21 cellular contexts compared by ENCODE assay signal in genomic region chr6:75752365-75752764, GRCh38. TPM values are rescaled to one million over a fixed set of nuclear protein-coding genes. Genes with fewer than 3 reads are reported as not detected.
DNase-seq lines count a peak whose midpoint lies in the region; ATAC-seq and TF ChIP-seq lines count a peak whose summit lies in the region.
"Had no signal": no experiment of that assay in that cellular context is flagged by ENCODE, and none has a peak within 500 bp of the region (broad histone marks: within the 10 kb centered on the region; RNA-seq: fewer than 3 reads in every experiment).

No MANE protein-coding gene starts in this region.

- H2BK15ac ChIP-seq in IMR-90 (ENCODE audit: low read depth, low read length): no peak overlapping the region; the same call in 2 of the 3 replicates

- H3K4me3 ChIP-seq in IMR-90 (ENCODE audit: insufficient read depth, low read depth, low read length): no peak overlapping the region
- H3K4me3 ChIP-seq: SJSA1 had no signal

- no peak overlapping the region for H3K14ac ChIP-seq in IMR-90 (replicated peaks; ENCODE audit: low read depth, low read length)

- no peak overlapping the region; the same call in 1 of the 2 replicates for H4K5ac ChIP-seq in IMR-90 (ENCODE audit: low read depth, low read length)

- no peak overlapping the region for H3K27ac ChIP-seq in IMR-90 (ENCODE audit: insufficient read depth, low read length)
- H3K27ac ChIP-seq in RWPE1: no peak overlapping the region
- H3K27ac ChIP-seq: SJSA1 had no signal

- no peak overlapping the region; the same call in 1 of the 2 replicates for H3K4ac ChIP-seq in IMR-90 (ENCODE audit: low read depth, low read length)

- H2AFZ ChIP-seq in IMR-90 (replicated peaks; ENCODE audit: low read length, poor library complexity): no peak overlapping the region

- ATAC-seq in IMR-90 (ENCODE audit: low read depth) (no peak), HG02870 (IDR thresholded peaks at IDR 0.05; ENCODE audit: unreplicated experiment) (no peak), HG03095 (IDR thresholded peaks at IDR 0.05; ENCODE audit: unreplicated experiment) (no peak), GM19455 (IDR thresholded peaks at IDR 0.05; ENCODE audit: unreplicated experiment) (no peak)

- H3K27ac Mint-ChIP-seq in brain: peak overlapping the region in 2 of 5 experiments; percentile 8 to 72
- H3K27ac Mint-ChIP-seq: activated naive CD8-positive, alpha-beta T cell treated with anti-CD3 and anti-CD28 coated beads for 36 hours; CD4-positive, CD25-positive, alpha-beta regulatory T cell; stimulated activated naive CD8-positive, alpha-beta T cell treated with anti-CD3 and anti-CD28 coated beads, Interleukin-15, Interleukin-2, amounts not matched to agents 100 ng/mL and 50 ng/mL, for 24 hours had no signal

- H3K9ac ChIP-seq in IMR-90 (ENCODE audit: low read depth, low read length): no peak overlapping the region

- TF ChIP-seq CTCF in IMR-90 (conservative IDR thresholded peaks at IDR 0.05; ENCODE audit: low read depth, low read length) (no peak), brain (conservative IDR thresholded peaks at IDR 0.05) (no peak), RWPE1 (conservative IDR thresholded peaks at IDR 0.05; ENCODE audit: low read depth) (no peak)

- peak; percentile 46 for DNase-seq in ACHN
- peak; percentile 24 for DNase-seq in IMR-90
- peak; percentile 39 for DNase-seq in left kidney (ENCODE audit: low read depth, low spot score)
- no peak for DNase-seq in RWPE1 (ENCODE audit: low spot score)
- DNase-seq: activated CD4-positive, alpha-beta T cell treated with anti-CD3 and anti-CD28 coated beads, Interleukin-2, amount 50 U/mL, for 48 hours; activated naive CD8-positive, alpha-beta T cell treated with anti-CD3 and anti-CD28 coated beads for 36 hours; activated T-cell treated with anti-CD3 and anti-CD28 coated beads, Interleukin-2, amount 50 U/mL, for 48 hours; CD4-positive, CD25-positive, alpha-beta regulatory T cell; central memory CD4-positive, alpha-beta T cell; effector CD8-positive, alpha-beta T cell; foreskin melanocyte; NCI-H1417; NCI-H226; posterior cingulate gyrus; T1000 had no signal

- in situ Hi-C loops in ACHN (cut with HindIII; ENCODE audit: low pct_ligation_motif_present, low pct_unique_long_range_greater_than_20kb, low sequenced_read_pairs) (no loop called here), IMR-90 (cut with MboI; ENCODE audit: low sequenced_read_pairs) (no loop called here)

- peak overlapping the region; percentile 62 for H2BK120ac ChIP-seq in IMR-90 (ENCODE audit: low read depth, low read length)

- peak overlapping the region in 1 of 2 experiments; percentile 30; a peak in 1 of 4 replicates for H4K8ac ChIP-seq in IMR-90 (ENCODE audit: low read depth in 2 of 2, low read length in 2 of 2)

- dilution Hi-C loops in IMR-90 (cut with HindIII; ENCODE audit: low sequenced_read_pairs, unreplicated experiment): no loop called here

- BruUV-seq in IMR-90 (replicated peaks; lab: Mats Ljungman, UMichigan): no TSS peak

- H3K56ac ChIP-seq in IMR-90 (ENCODE audit: extremely low read depth, insufficient read depth, low read length): no peak overlapping the region

- peak overlapping the region; percentile 76; the same call in 1 of the 2 replicates for H3K23ac ChIP-seq in IMR-90 (ENCODE audit: low read depth, low read length)

- H3K4me1 Mint-ChIP-seq in brain: peaks cover 48% of the 10 kb centered on the region

- H3K9me1 ChIP-seq in IMR-90 (ENCODE audit: insufficient read depth, low read length): peaks cover 4% of the 10 kb centered on the region; the same call in 1 of the 2 replicates

- WGBS in IMR-90 (ENCODE audit: extremely low coverage in 2 of 2, insufficient read length in 1 of 2), 2 experiments: 90% methylated on average over 2 of the region's 3 CpGs; no CpG with 5 or more reads in 1 of the 2 experiments

- peak overlapping the region in 4 of 5 experiments; percentile 42 to 76 (median 59) for H3K4me3 Mint-ChIP-seq in brain
- H3K4me3 Mint-ChIP-seq: activated naive CD8-positive, alpha-beta T cell treated with anti-CD3 and anti-CD28 coated beads for 36 hours; stimulated activated naive CD8-positive, alpha-beta T cell treated with anti-CD3 and anti-CD28 coated beads, Interleukin-15, Interleukin-2, amounts not matched to agents 100 ng/mL and 50 ng/mL, for 24 hours had no signal

- no peak overlapping the region for H3K18ac ChIP-seq in IMR-90 (ENCODE audit: low read depth, low read length)

- H3K36me3 ChIP-seq in IMR-90 (ENCODE audit: control insufficient read depth, insufficient read depth, low read length): no peaks in the 10 kb centered on the region

- no peaks in the 10 kb centered on the region for H3K9me3 ChIP-seq in IMR-90 (ENCODE audit: control insufficient read depth, insufficient read depth, low read length)
- H3K9me3 ChIP-seq: SJSA1 had no signal

- H3K9me3 Mint-ChIP-seq in brain: peaks cover 0 to 1% (median 0%) of the 10 kb centered on the region in 5 experiments
- H3K9me3 Mint-ChIP-seq: activated naive CD8-positive, alpha-beta T cell treated with anti-CD3 and anti-CD28 coated beads for 36 hours; stimulated activated naive CD8-positive, alpha-beta T cell treated with anti-CD3 and anti-CD28 coated beads, Interleukin-15, Interleukin-2, amounts not matched to agents 100 ng/mL and 50 ng/mL, for 24 hours had no signal

- peak overlapping the region; percentile 24 for H2BK5ac ChIP-seq in IMR-90 (ENCODE audit: low read depth, low read length, poor library complexity, severe bottlenecking)

- peak overlapping the region; percentile 57 for H2BK20ac ChIP-seq in IMR-90 (ENCODE audit: low read depth, low read length)

- H3K79me1 ChIP-seq in IMR-90 (ENCODE audit: low read depth in 1 of 2, low read length in 2 of 2): peaks cover 20 to 48% of the 10 kb centered on the region in 2 experiments

- H3K27me3 ChIP-seq in IMR-90 (ENCODE audit: control insufficient read depth, insufficient read depth, low read length): no peaks in the 10 kb centered on the region
- H3K27me3 ChIP-seq: SJSA1 had no signal

- no peak for TF ChIP-seq POLR2A in IMR-90 (IDR thresholded peaks at IDR 0.05; ENCODE audit: low read depth, low read length)

- intact Hi-C loops in IMR-90 (cut with micrococcal nuclease): loop anchor here (10.0 kb wide), 1 partner anchor 468 kb away; the partner anchor contains the start of gene TMEM30A

- POLR2A ChIA-PET in IMR-90 (lab: Charles Lee; ENCODE audit: unreplicated experiment): no interaction called here
- POLR2A ChIA-PET in RWPE1 (lab: Yijun Ruan, JAX; ENCODE audit: low non-redundant PET): no interaction called here

- H3K4me1 ChIP-seq in IMR-90 (ENCODE audit: control insufficient read depth, insufficient read depth, low read length): peaks cover 5% of the 10 kb centered on the region

- no peak overlapping the region; the same call in 1 of the 2 replicates for H2AK5ac ChIP-seq in IMR-90 (ENCODE audit: low read depth, low read length)

- peaks cover 3% of the 10 kb centered on the region for H3K27me3 Mint-ChIP-seq in brain

- peak overlapping the region; percentile 26; the same call in 1 of the 2 replicates for H3K4me2 ChIP-seq in IMR-90 (ENCODE audit: low read depth, low read length)

- CTCF ChIA-PET in IMR-90 (lab: Yijun Ruan, JAX): interaction anchor here (1.3 kb wide), 1 partner anchor 141 kb away, joined by 4 read pairs; no protein-coding TSS in a partner anchor
- CTCF ChIA-PET in RWPE1 (lab: Yijun Ruan, JAX): no interaction called here

- no peak for TF ChIP-seq RAD21 in IMR-90 (IDR thresholded peaks at IDR 0.05; ENCODE audit: low read length)

- H4K91ac ChIP-seq in IMR-90 (ENCODE audit: insufficient read depth, low read depth, low read length): peak overlapping the region; percentile 24; the same call in 1 of the 2 replicates

- H2AK9ac ChIP-seq in IMR-90 (replicated peaks; ENCODE audit: low read depth, low read length, poor library complexity): no peak overlapping the region

- H3K36me3 Mint-ChIP-seq in brain: peaks cover 5% of the 10 kb centered on the region
- H3K36me3 Mint-ChIP-seq: activated naive CD8-positive, alpha-beta T cell treated with anti-CD3 and anti-CD28 coated beads for 36 hours; CD4-positive, CD25-positive, alpha-beta regulatory T cell had no signal

- no peaks in the 10 kb centered on the region for H4K20me1 ChIP-seq in IMR-90 (ENCODE audit: insufficient read depth, low read length)

TF ChIP-seq in IMR-90, 13 proteins besides CTCF, POLR2A, EP300 and RAD21:
- TF ChIP-seq BHLHE40 (IDR thresholded peaks at IDR 0.05; ENCODE audit: low read depth, low read length) (no peak), FOS (IDR thresholded peaks at IDR 0.05; ENCODE audit: low read depth, low read length) (no peak), CHD1 (IDR thresholded peaks at IDR 0.05; ENCODE audit: low read depth, low read length) (no peak), NFE2L2 (IDR thresholded peaks at IDR 0.05; ENCODE audit: low read depth, low read length) (no peak), MAZ (IDR thresholded peaks at IDR 0.05; ENCODE audit: borderline replicate concordance, low read depth, low read length) (no peak), MAFK (IDR thresholded peaks at IDR 0.05; ENCODE audit: low read depth, low read length) (no peak), USF2 (IDR thresholded peaks at IDR 0.05; ENCODE audit: low read depth, low read length) (no peak)

RNA-seq across cellular contexts. Expression of gene MYO6, which starts 3.3 kb away (rescaled TPM):
- total RNA-seq in IMR-90 (2012; rRNA removed): 6.8 and 9.4 TPM in 2 replicates
- polyA plus RNA-seq in IMR-90 (2012; rRNA removed) (5.4 and 6.1 TPM in 2 replicates), brain (ENCODE audit: insufficient read depth, low read depth, low replicate concordance) (25.5 TPM)
- polyA plus RNA-seq in IMR-90 (2012; cell fraction: cytosol; rRNA removed): 1.5 and 2.5 TPM in 2 replicates
- polyA plus RNA-seq in IMR-90 (2012; cell fraction: nucleus; rRNA removed; ENCODE audit: low replicate concordance): 2.7 and 11.1 TPM in 2 replicates
